Comparison of ENCODE assay signal across 19 cellular contexts in genomic region chr6:169416249-169416648, GRCh38.
"Had no signal": no experiment of that assay in that cellular context is flagged by ENCODE, and none has a peak within 500 bp of the region (broad histone marks: within the 10 kb centered on the region; RNA-seq: fewer than 3 reads in every experiment).

No MANE protein-coding gene starts in this region.

- H3K4me1 ChIP-seq: heart right ventricle, left ventricle myocardium inferior, neural progenitor cell, right atrium auricular region, stomach had no signal

- H2AFZ ChIP-seq: neural progenitor cell had no signal

- H3K9me3 ChIP-seq: ovary had no signal

- ATAC-seq: heart right ventricle; natural killer cell treated with Interleukin-12 subunit alpha and Interleukin-12 subunit beta and Interleukin-15 and Interleukin-18, amount 100 ng/mL, for 72 hours had no signal

- H3K4me2 ChIP-seq: neural progenitor cell had no signal

- H3K27me3 ChIP-seq: heart right ventricle, neural progenitor cell, ovary, right atrium auricular region, stomach had no signal

- H3K36me3 ChIP-seq: heart right ventricle, left ventricle myocardium inferior, ovary, right atrium auricular region, stomach had no signal

- H3K4me3 ChIP-seq: coronary artery, heart right ventricle, left ventricle myocardium inferior, lung, neural progenitor cell, ovary, right atrium auricular region, stomach had no signal

- DNase-seq: caudate nucleus; effector CD4-positive, alpha-beta T cell; endodermal cell; heart right ventricle; left ventricle myocardium inferior; mesenchymal stem cell; midbrain; nucleus accumbens; ovary; small intestine; stimulated activated CD4-positive, alpha-beta T cell treated with anti-CD3 and anti-CD28 coated beads, Interleukin-12 subunit alpha, Interleukin-12 subunit beta, amount 100 ng/mL, for 4 hours; stimulated activated naive CD4-positive, alpha-beta T cell; stomach; substantia nigra had no signal

- H3K27ac ChIP-seq: coronary artery, heart right ventricle, left ventricle myocardium inferior, neural progenitor cell, ovary, right atrium auricular region, stomach had no signal

- H3K9ac ChIP-seq: neural progenitor cell had no signal
